Comparison of ENCODE assay signal across 1 cellular context in the genomic region with DNA sequence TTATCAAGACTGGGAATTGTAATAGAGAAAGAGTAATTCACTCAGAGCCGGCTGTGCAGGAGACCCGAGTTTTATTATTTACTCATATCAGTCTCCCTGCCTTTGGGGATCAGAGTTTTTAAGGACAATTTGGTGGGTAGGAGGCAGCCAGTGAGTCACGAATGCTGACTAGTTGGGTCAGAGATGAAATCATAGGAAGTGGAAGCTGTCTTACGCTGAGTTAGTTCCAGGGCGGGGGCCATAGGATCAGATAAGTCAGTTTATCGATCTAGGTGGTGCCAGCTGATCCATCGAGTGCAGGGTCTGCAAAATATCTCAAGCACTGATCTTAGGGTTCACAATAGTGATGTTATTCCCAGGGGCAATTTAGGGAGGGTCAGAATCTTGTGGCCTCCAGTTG.
TF ChIP-seq lines count a peak whose summit lies in the region.

No MANE protein-coding gene starts in this region.

TF ChIP-seq in HepG2, 621 proteins besides CTCF, POLR2A, EP300 and RAD21:
- TF ChIP-seq, protein P1, sequence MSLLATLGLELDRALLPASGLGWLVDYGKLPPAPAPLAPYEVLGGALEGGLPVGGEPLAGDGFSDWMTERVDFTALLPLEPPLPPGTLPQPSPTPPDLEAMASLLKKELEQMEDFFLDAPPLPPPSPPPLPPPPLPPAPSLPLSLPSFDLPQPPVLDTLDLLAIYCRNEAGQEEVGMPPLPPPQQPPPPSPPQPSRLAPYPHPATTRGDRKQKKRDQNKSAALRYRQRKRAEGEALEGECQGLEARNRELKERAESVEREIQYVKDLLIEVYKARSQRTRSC (CRISPR knock-in tag; IDR thresholded peaks at IDR 0.05; ENCODE audit: low read depth): no peak
- TF ChIP-seq ZNF562 (CRISPR knock-in tag; IDR thresholded peaks at IDR 0.05; ENCODE audit: borderline replicate concordance) (no peak), ONECUT2 (CRISPR knock-in tag; IDR thresholded peaks at IDR 0.05) (peak; percentile 57; the same call in 1 of the 2 replicates)
- TF ChIP-seq, protein P2, sequence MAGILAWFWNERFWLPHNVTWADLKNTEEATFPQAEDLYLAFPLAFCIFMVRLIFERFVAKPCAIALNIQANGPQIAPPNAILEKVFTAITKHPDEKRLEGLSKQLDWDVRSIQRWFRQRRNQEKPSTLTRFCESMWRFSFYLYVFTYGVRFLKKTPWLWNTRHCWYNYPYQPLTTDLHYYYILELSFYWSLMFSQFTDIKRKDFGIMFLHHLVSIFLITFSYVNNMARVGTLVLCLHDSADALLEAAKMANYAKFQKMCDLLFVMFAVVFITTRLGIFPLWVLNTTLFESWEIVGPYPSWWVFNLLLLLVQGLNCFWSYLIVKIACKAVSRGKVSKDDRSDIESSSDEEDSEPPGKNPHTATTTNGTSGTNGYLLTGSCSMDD (CRISPR knock-in tag; IDR thresholded peaks at IDR 0.05): no peak
- TF ChIP-seq, protein P3, sequence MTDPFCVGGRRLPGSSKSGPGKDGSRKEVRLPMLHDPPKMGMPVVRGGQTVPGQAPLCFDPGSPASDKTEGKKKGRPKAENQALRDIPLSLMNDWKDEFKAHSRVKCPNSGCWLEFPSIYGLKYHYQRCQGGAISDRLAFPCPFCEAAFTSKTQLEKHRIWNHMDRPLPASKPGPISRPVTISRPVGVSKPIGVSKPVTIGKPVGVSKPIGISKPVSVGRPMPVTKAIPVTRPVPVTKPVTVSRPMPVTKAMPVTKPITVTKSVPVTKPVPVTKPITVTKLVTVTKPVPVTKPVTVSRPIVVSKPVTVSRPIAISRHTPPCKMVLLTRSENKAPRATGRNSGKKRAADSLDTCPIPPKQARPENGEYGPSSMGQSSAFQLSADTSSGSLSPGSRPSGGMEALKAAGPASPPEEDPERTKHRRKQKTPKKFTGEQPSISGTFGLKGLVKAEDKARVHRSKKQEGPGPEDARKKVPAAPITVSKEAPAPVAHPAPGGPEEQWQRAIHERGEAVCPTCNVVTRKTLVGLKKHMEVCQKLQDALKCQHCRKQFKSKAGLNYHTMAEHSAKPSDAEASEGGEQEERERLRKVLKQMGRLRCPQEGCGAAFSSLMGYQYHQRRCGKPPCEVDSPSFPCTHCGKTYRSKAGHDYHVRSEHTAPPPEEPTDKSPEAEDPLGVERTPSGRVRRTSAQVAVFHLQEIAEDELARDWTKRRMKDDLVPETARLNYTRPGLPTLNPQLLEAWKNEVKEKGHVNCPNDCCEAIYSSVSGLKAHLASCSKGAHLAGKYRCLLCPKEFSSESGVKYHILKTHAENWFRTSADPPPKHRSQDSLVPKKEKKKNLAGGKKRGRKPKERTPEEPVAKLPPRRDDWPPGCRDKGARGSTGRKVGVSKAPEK (CRISPR knock-in tag; IDR thresholded peaks at IDR 0.05; ENCODE audit: borderline replicate concordance): no peak
- TF ChIP-seq, protein P4, sequence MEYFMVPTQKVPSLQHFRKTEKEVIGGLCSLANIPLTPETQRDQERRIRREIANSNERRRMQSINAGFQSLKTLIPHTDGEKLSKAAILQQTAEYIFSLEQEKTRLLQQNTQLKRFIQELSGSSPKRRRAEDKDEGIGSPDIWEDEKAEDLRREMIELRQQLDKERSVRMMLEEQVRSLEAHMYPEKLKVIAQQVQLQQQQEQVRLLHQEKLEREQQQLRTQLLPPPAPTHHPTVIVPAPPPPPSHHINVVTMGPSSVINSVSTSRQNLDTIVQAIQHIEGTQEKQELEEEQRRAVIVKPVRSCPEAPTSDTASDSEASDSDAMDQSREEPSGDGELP (IDR thresholded peaks at IDR 0.05; ENCODE audit: borderline replicate concordance, low read depth): peak; percentile 25; the same call in 1 of the 2 replicates
